In genomic region chr1:162302660-162303344, GRCh38 we compare ENCODE assay signal across 23 cellular contexts.
A peak's percentile ranks its signal among the peaks of the same experiment; 100 is the strongest.
DNase-seq lines count a peak whose midpoint lies in the region; ATAC-seq and TF ChIP-seq lines count a peak whose summit lies in the region.
"Had no signal": no experiment of that assay in that cellular context is flagged by ENCODE, and none has a peak within 500 bp of the region (broad histone marks: within the 10 kb centered on the region; RNA-seq: fewer than 3 reads in every experiment).

No MANE protein-coding gene starts in this region.

- no peak overlapping the region for H3K4me3 ChIP-seq in GM23248
- no peak overlapping the region for H3K4me3 ChIP-seq in RWPE2 (ENCODE audit: severe bottlenecking)
- no peak overlapping the region for H3K4me3 ChIP-seq in epithelial cell of esophagus (ENCODE audit: low read length)
- H3K4me3 ChIP-seq in skeletal muscle cell (ENCODE audit: low read depth, low read length): no peak overlapping the region
- H3K4me3 ChIP-seq: hepatocyte, skin epidermis, vagina had no signal

- H3K9me3 ChIP-seq in GM23248 (ENCODE audit: low read depth) (no peaks in the 10 kb centered on the region), RWPE2 (ENCODE audit: severe bottlenecking) (no peaks in the 10 kb centered on the region)
- H3K9me3 ChIP-seq: BE2C, vagina had no signal

- H3K9me2 ChIP-seq in GM23248 (ENCODE audit: insufficient read depth): no peaks in the 10 kb centered on the region

- no peak overlapping the region for H3K4me2 ChIP-seq in GM23248 (ENCODE audit: unreplicated experiment)
- H3K4me2 ChIP-seq: hepatocyte had no signal

- no peak overlapping the region for H2AFZ ChIP-seq in GM23248
- H2AFZ ChIP-seq: hepatocyte, parathyroid adenoma had no signal

- peak; percentile 94 for ATAC-seq in RWPE2 (ENCODE audit: low read depth)

- no peak for TF ChIP-seq CTCF in RWPE2 (IDR thresholded peaks at IDR 0.05; ENCODE audit: poor library complexity, severe bottlenecking)
- TF ChIP-seq CTCF in epithelial cell of esophagus (IDR thresholded peaks at IDR 0.05; ENCODE audit: insufficient read depth, low read depth, low read length, missing control alignments): no peak

- 85% methylated on average over 5 of the region's 5 CpGs for WGBS in GM23248 (ENCODE audit: low coverage in 1 of 2, low lambda C conversion rate in 2 of 2, missing lambda C conversion rate in 2 of 2), 2 experiments

- H3K79me2 ChIP-seq in GM23248 (ENCODE audit: insufficient read depth): no peaks in the 10 kb centered on the region
- H3K79me2 ChIP-seq: hepatocyte, parathyroid adenoma had no signal

- no peaks in the 10 kb centered on the region for H4K20me1 ChIP-seq in GM23248 (ENCODE audit: insufficient read depth)

- DNase-seq in GM23248 (peak; percentile 33), RWPE2 (ENCODE audit: low spot score) (no peak), epithelial cell of esophagus (ENCODE audit: low read depth) (peak; percentile 74), skeletal muscle cell (ENCODE audit: low read depth) (peak; percentile 74), NCI-H146 (lab: John Stamatoyannopoulos, UW) (no peak), hypothalamus (lab: John Stamatoyannopoulos, UW) (no peak)
- DNase-seq in stimulated activated naive CD4-positive, alpha-beta T cell (lab: John Stamatoyannopoulos, UW): no peak
- DNase-seq: activated CD4-positive, alpha-beta T cell treated with anti-CD3 and anti-CD28 coated beads for 48 hours; activated CD8-positive, alpha-beta memory T cell treated with anti-CD3 and anti-CD28 coated beads, Interleukin-2, amount 50 U/mL, for 4 hours; activated gamma-delta T cell; aorta; BE2C; cortex of kidney; DMS153; NCI-H1930; NCI-H446 treated with DMSO at 0.1 percent for 48 hours; NK-92 treated with Interleukin-12 subunit alpha and Interleukin-12 subunit beta, amount 100 ng/mL, for 24 hours; stimulated activated CD4-positive, alpha-beta T cell treated with anti-CD3 and anti-CD28 coated beads, Interleukin-4, amount 100 ng/mL, for 24 hours; substantia nigra had no signal

- H3K27ac ChIP-seq in GM23248 (no peak overlapping the region), RWPE2 (ENCODE audit: poor library complexity, severe bottlenecking) (peak overlapping the region; percentile 53)
- H3K27ac ChIP-seq: hepatocyte, parathyroid adenoma, skin epidermis, vagina had no signal

- H3K36me3 ChIP-seq in GM23248 (ENCODE audit: low read depth) (no peaks in the 10 kb centered on the region), RWPE2 (ENCODE audit: low read depth) (no peaks in the 10 kb centered on the region)
- H3K36me3 ChIP-seq: BE2C, vagina had no signal

- no peaks in the 10 kb centered on the region; the same call in 1 of the 2 replicates for H3K27me3 ChIP-seq in GM23248 (replicated peaks; ENCODE audit: insufficient read depth)
- no peaks in the 10 kb centered on the region for H3K27me3 ChIP-seq in RWPE2 (ENCODE audit: insufficient read depth, poor library complexity, severe bottlenecking)
- H3K27me3 ChIP-seq: BE2C, hepatocyte, vagina had no signal

- H3K9ac ChIP-seq in GM23248: no peak overlapping the region
- H3K9ac ChIP-seq: parathyroid adenoma had no signal

- H3F3A ChIP-seq in GM23248 (ENCODE audit: insufficient read depth): no peaks in the 10 kb centered on the region

- in situ Hi-C loops in GM23248 (cut with MboI): no loop called here

- H3K4me1 ChIP-seq in GM23248 (ENCODE audit: insufficient read depth): no peaks in the 10 kb centered on the region
- peaks cover 30% of the 10 kb centered on the region for H3K4me1 ChIP-seq in RWPE2 (ENCODE audit: insufficient read depth, poor library complexity, severe bottlenecking)
- H3K4me1 ChIP-seq: BE2C, parathyroid adenoma, vagina had no signal

Comparison
In these comparisons a context has a peak if more than half of its experiments do, and no peak if none do; other contexts are left out.
1. DNase-seq: peak in GM23248 (single experiment), epithelial cell of esophagus (single experiment) and skeletal muscle cell (single experiment); none in RWPE2 (single experiment), NCI-H146 (single experiment), stimulated activated naive CD4-positive, alpha-beta T cell (0 of 6) and hypothalamus (0 of 51).